In the genomic region with DNA sequence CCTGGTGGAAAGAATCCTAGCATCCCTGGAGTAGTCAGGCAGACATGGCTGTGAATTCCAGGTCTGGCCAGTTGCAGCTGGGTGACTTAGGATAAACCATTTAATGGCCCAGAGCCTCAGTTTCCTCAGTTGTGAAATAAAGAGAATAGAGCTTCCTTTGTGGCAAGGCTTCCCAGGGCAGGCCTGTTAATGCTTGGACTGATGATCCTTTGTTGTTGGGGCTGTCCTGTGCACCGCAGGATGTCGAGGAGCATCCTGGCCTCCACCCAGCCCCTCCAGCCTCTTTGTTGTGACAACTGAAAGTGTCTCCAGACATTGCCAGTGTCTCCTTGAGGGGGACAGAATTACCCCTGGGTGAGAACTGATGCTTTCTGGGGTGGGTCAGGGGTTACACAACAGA, we compare ENCODE assay signal across 19 cellular contexts. TPM values are rescaled to one million over a fixed set of nuclear protein-coding genes. Genes with fewer than 3 reads are reported as not detected.
DNase-seq lines count a peak whose midpoint lies in the region; ATAC-seq and TF ChIP-seq lines count a peak whose summit lies in the region.
"Had no signal": no experiment of that assay in that cellular context is flagged by ENCODE, and none has a peak within 500 bp of the region (broad histone marks: within the 10 kb centered on the region; RNA-seq: fewer than 3 reads in every experiment).

No MANE protein-coding gene starts in this region.

- H3K9me3 ChIP-seq in heart left ventricle: no peaks in the 10 kb centered on the region
- no peaks in the 10 kb centered on the region for H3K9me3 ChIP-seq in uterus
- H3K9me3 ChIP-seq: BLaER1 had no signal

- H3K27ac ChIP-seq in heart left ventricle (peak overlapping the region in 10 of 12 donors; percentile 1 to 64 (median 36)), uterus (peak overlapping the region; percentile 59 to 93), foreskin keratinocyte (no peak overlapping the region)
- H3K27ac ChIP-seq: BLaER1 had no signal

- H3K4me1 ChIP-seq in heart left ventricle (peaks cover 0 to 59% (median 33%) of the 10 kb centered on the region in 12 donors), uterus (peaks cover 9 to 12% of the 10 kb centered on the region in 2 donors), foreskin keratinocyte (no peaks in the 10 kb centered on the region)

- peaks cover 45% of the 10 kb centered on the region for H3K27me3 Mint-ChIP-seq in nephron (ENCODE audit: low read depth)
- no peaks in the 10 kb centered on the region for H3K27me3 Mint-ChIP-seq in activated naive CD4-positive, alpha-beta T cell treated with anti-CD3 and anti-CD28 coated beads for 36 hours (ENCODE audit: low read depth)

- no peaks in the 10 kb centered on the region for H3K27me3 ChIP-seq in heart left ventricle
- H3K27me3 ChIP-seq in uterus: no peaks in the 10 kb centered on the region
- no peaks in the 10 kb centered on the region for H3K27me3 ChIP-seq in foreskin keratinocyte
- H3K27me3 ChIP-seq: BLaER1 had no signal

- ATAC-seq in heart left ventricle: no peak
- no peak for ATAC-seq in left cardiac atrium
- no peak for ATAC-seq in foreskin keratinocyte
- ATAC-seq: Panc1 had no signal

- H3K4me3 ChIP-seq in heart left ventricle (no peak overlapping the region), uterus (no peak overlapping the region)
- H3K4me3 ChIP-seq: BLaER1 had no signal

- H3K4me3 Mint-ChIP-seq in nephron: no peak overlapping the region
- no peak overlapping the region for H3K4me3 Mint-ChIP-seq in activated naive CD4-positive, alpha-beta T cell treated with anti-CD3 and anti-CD28 coated beads for 36 hours

- H3K36me3 ChIP-seq in heart left ventricle (peaks cover 0 to 68% (median 23%) of the 10 kb centered on the region in 9 donors), uterus (no peaks in the 10 kb centered on the region)

- H3K36me3 Mint-ChIP-seq in nephron (ENCODE audit: low read depth): no peaks in the 10 kb centered on the region
- peaks cover 1% of the 10 kb centered on the region for H3K36me3 Mint-ChIP-seq in activated naive CD4-positive, alpha-beta T cell treated with anti-CD3 and anti-CD28 coated beads for 36 hours (ENCODE audit: low read depth)

- no peak for TF ChIP-seq POLR2A in heart left ventricle (IDR thresholded peaks at IDR 0.05)
- no peak for TF ChIP-seq POLR2A in uterus (IDR thresholded peaks at IDR 0.05)

- WGBS in heart left ventricle, 4 donors: 40 to 70% (median 55%) methylated on average over 1 to 2 of the region's 2 CpGs

- TF ChIP-seq CTCF in heart left ventricle (IDR thresholded peaks at IDR 0.05) (no peak), nephron (IDR thresholded peaks at IDR 0.05; ENCODE audit: unreplicated experiment in 3 of 3) (no peak), uterus (IDR thresholded peaks at IDR 0.05) (no peak), foreskin keratinocyte (conservative IDR thresholded peaks at IDR 0.05) (no peak)

- H3K27ac Mint-ChIP-seq in nephron: peak overlapping the region in 2 of 3 experiments; percentile 22 to 27
- H3K27ac Mint-ChIP-seq in activated naive CD4-positive, alpha-beta T cell treated with anti-CD3 and anti-CD28 coated beads for 36 hours: no peak overlapping the region

- DNase-seq in heart left ventricle (no peak), left cardiac atrium (no peak), cerebellar cortex (ENCODE audit: low spot score) (peak; percentile 58), uterus (no peak), foreskin keratinocyte (no peak), DMS53 (lab: John Stamatoyannopoulos, UW) (no peak)
- DNase-seq in activated naive CD4-positive, alpha-beta T cell treated with anti-CD3 and anti-CD28 coated beads for 36 hours: no peak
- DNase-seq: 8988T, DMS 273 treated with DMSO at 0.1 percent for 48 hours, Karpas-422, NCI-H1417, NCI-H2029, NCI-H510A, NCI-H82, SHP77 had no signal

- peaks cover 2% of the 10 kb centered on the region for H3K9me3 Mint-ChIP-seq in nephron
- H3K9me3 Mint-ChIP-seq in activated naive CD4-positive, alpha-beta T cell treated with anti-CD3 and anti-CD28 coated beads for 36 hours: no peaks in the 10 kb centered on the region

- intact Hi-C loops in heart left ventricle (cut with DNase I) (no loop called here), left cardiac atrium (cut with DNase I) (no loop called here), uterus (cut with DNase I; ENCODE audit: low total_unique reads) (no loop called here)
- intact Hi-C loops in activated naive CD4-positive, alpha-beta T cell treated with anti-CD3 and anti-CD28 coated beads for 36 hours (cut with micrococcal nuclease): no loop called here

- peaks cover 34% of the 10 kb centered on the region for H3K4me1 Mint-ChIP-seq in nephron
- H3K4me1 Mint-ChIP-seq in activated naive CD4-positive, alpha-beta T cell treated with anti-CD3 and anti-CD28 coated beads for 36 hours (ENCODE audit: low read depth): no peaks in the 10 kb centered on the region

- CTCF ChIA-PET in activated naive CD4-positive, alpha-beta T cell treated with anti-CD3 and anti-CD28 coated beads for 36 hours (lab: Charles Lee): interaction anchor here (1.0 to 2.6 kb wide), 3 partner anchors 25 to 121 kb away, joined by 3 to 7 read pairs (median 7); no protein-coding TSS in a partner anchor

RNA-seq across cellular contexts. Expression of gene LYL1, which starts 16.3 kb away (rescaled TPM):
- total RNA-seq in heart left ventricle (10 to 100 TPM in 3 of 9 donors, 1 to 10 TPM in 6; 5.2 to 19.1 (median 8.3) TPM), left cardiac atrium (1 to 10 TPM; 7.5 to 9.0 TPM), uterus (10 to 100 TPM in 3 of 4 donors, 1 to 10 TPM in 1; 2.6 to 15.5 (median 11.1) TPM), foreskin keratinocyte (1.9 and 2.1 TPM in 2 replicates)
- polyA plus RNA-seq in heart left ventricle (1 to 10 TPM; 7.7 to 8.4 TPM), foreskin keratinocyte (1.6 and 2.7 TPM in 2 replicates)
- 1 to 10 TPM; 1.8 to 2.2 TPM for total RNA-seq in activated naive CD4-positive, alpha-beta T cell treated with anti-CD3 and anti-CD28 coated beads for 36 hours
- total RNA-seq: H4 had no signal

RNA-seq across cellular contexts. Expression of gene TRMT1, which starts 30.2 kb away (rescaled TPM):
- total RNA-seq in heart left ventricle (10 to 100 TPM; 15.1 to 22.6 (median 16.2) TPM), left cardiac atrium (10 to 100 TPM; 18.4 to 20.9 TPM), uterus (10 to 100 TPM; 23.2 to 99.4 (median 33.6) TPM), foreskin keratinocyte (35.7 and 37.7 TPM in 2 replicates)
- polyA plus RNA-seq in heart left ventricle (10 to 100 TPM; 26.4 to 32.4 TPM), foreskin keratinocyte (43.4 and 44.8 TPM in 2 replicates)
- total RNA-seq in activated naive CD4-positive, alpha-beta T cell treated with anti-CD3 and anti-CD28 coated beads for 36 hours: 10 to 100 TPM; 55.8 to 59.6 TPM

RNA-seq across cellular contexts. Expression of gene NACC1, which starts 31.7 kb away (rescaled TPM):
- total RNA-seq in heart left ventricle (10 to 100 TPM; 28.7 to 88.2 (median 41.8) TPM), left cardiac atrium (10 to 100 TPM; 34.9 to 47.8 TPM), uterus (10 to 100 TPM; 13.4 to 28.1 (median 15.8) TPM), foreskin keratinocyte (71.7 and 72.6 TPM in 2 replicates)
- polyA plus RNA-seq in heart left ventricle (10 to 100 TPM; 49.6 to 74.2 TPM), foreskin keratinocyte (32.9 and 36.7 TPM in 2 replicates)
- total RNA-seq in activated naive CD4-positive, alpha-beta T cell treated with anti-CD3 and anti-CD28 coated beads for 36 hours: 10 to 100 TPM; 41.3 to 45.0 TPM
